Comparison of ENCODE assay signal across 8 cellular contexts in genomic region chr19:17234911-17235617, GRCh38. TPM values are rescaled to one million over a fixed set of nuclear protein-coding genes. Genes with fewer than 3 reads are reported as not detected.
A peak's percentile ranks its signal among the peaks of the same experiment; 100 is the strongest.
DNase-seq lines count a peak whose midpoint lies in the region; ATAC-seq and TF ChIP-seq lines count a peak whose summit lies in the region.

No MANE protein-coding gene starts in this region.

- peak overlapping the region; percentile 77 to 87 (median 78) for H3K27ac ChIP-seq in esophagus muscularis mucosa (replicated peaks in 1 of 4)
- peak overlapping the region; percentile 45 for H3K27ac ChIP-seq in neural cell (ENCODE audit: low read length)
- peak overlapping the region; percentile 55 for H3K27ac ChIP-seq in urinary bladder (ENCODE audit: low read depth)

- peak overlapping the region; percentile 65 for H3K9ac ChIP-seq in neural cell (ENCODE audit: low read length)

- H4K20me1 ChIP-seq in neural cell (ENCODE audit: insufficient read depth) = no peaks in the 10 kb centered on the region

- peak overlapping the region; percentile 59; the same call in 1 of the 2 replicates for H3K4me3 ChIP-seq in GM08714 (ENCODE audit: low read length)
- peak overlapping the region; percentile 55 to 61 (median 58) for H3K4me3 ChIP-seq in esophagus muscularis mucosa
- H3K4me3 ChIP-seq in neural cell (ENCODE audit: low read length) = peak overlapping the region; percentile 68
- peak overlapping the region; percentile 57 for H3K4me3 ChIP-seq in urinary bladder (ENCODE audit: low read depth, low read length)

- H3K36me3 ChIP-seq in esophagus muscularis mucosa (peaks cover 17 to 69% (median 60%) of the 10 kb centered on the region in 4 donors), neural cell (ENCODE audit: insufficient read depth, low read length) (no peaks in the 10 kb centered on the region), urinary bladder (ENCODE audit: insufficient read depth) (no peaks in the 10 kb centered on the region)

- H2AFZ ChIP-seq in neural cell (ENCODE audit: low read depth, low read length) = no peak overlapping the region

- ATAC-seq in HG02759 (IDR thresholded peaks at IDR 0.05; ENCODE audit: unreplicated experiment) = peak; percentile 52

- H3K27me3 ChIP-seq in esophagus muscularis mucosa = no peaks in the 10 kb centered on the region
- H3K27me3 ChIP-seq in neural cell (ENCODE audit: insufficient read depth, low read depth, low read length) = no peaks in the 10 kb centered on the region

- no peaks in the 10 kb centered on the region for H3F3A ChIP-seq in neural cell (ENCODE audit: insufficient read depth, low read length, poor library complexity, severe bottlenecking)

- 23% methylated on average over 8 of the region's 36 CpGs for WGBS in esophagus muscularis mucosa
- 17% methylated on average over 36 of the region's 36 CpGs for WGBS in urinary bladder

- H3K4me2 ChIP-seq in neural cell (ENCODE audit: low read length) = peak overlapping the region; percentile 39

- H3K9me2 ChIP-seq in neural cell (ENCODE audit: insufficient read depth, low read length) = no peaks in the 10 kb centered on the region

- peaks cover 3% of the 10 kb centered on the region for H3K79me2 ChIP-seq in neural cell (replicated peaks; ENCODE audit: insufficient read depth, low read length)

- intact Hi-C loops in esophagus muscularis mucosa (cut with DNase I) = no loop called here

- H3K9me3 ChIP-seq in esophagus muscularis mucosa = no peaks in the 10 kb centered on the region
- H3K9me3 ChIP-seq in neural cell (ENCODE audit: low read length) = no peaks in the 10 kb centered on the region

- peaks cover 22 to 43% (median 32%) of the 10 kb centered on the region in 4 donors for H3K4me1 ChIP-seq in esophagus muscularis mucosa
- H3K4me1 ChIP-seq in urinary bladder (ENCODE audit: insufficient read depth) = peaks cover 5% of the 10 kb centered on the region

- no peak for TF ChIP-seq RAD21 in neural cell (conservative IDR thresholded peaks at IDR 0.05)

- TF ChIP-seq CTCF in esophagus muscularis mucosa (IDR thresholded peaks at IDR 0.05) = no peak
- no peak for TF ChIP-seq CTCF in neural cell (IDR thresholded peaks at IDR 0.05; ENCODE audit: poor library complexity, severe bottlenecking)

- TF ChIP-seq EP300 in esophagus muscularis mucosa (IDR thresholded peaks at IDR 0.05) = no peak
- TF ChIP-seq EP300 in neural cell (conservative IDR thresholded peaks at IDR 0.05; ENCODE audit: poor library complexity, severe bottlenecking) = no peak

- DNase-seq in NCI-H748 (lab: John Stamatoyannopoulos, UW; ENCODE audit: unreplicated experiment) (peak; percentile 56), activated T-cell treated with anti-CD3 and anti-CD28 coated beads for 1 hour (ENCODE audit: low read depth) (peak; percentile 40), esophagus muscularis mucosa (ENCODE audit: extremely low spot score) (no peak), kidney glomerular epithelial cell (lab: John Stamatoyannopoulos, UW) (no peak)

- no peak for TF ChIP-seq POLR2A in esophagus muscularis mucosa (IDR thresholded peaks at IDR 0.05; ENCODE audit: low read depth)

TF ChIP-seq in neural cell, 6 proteins besides CTCF, POLR2A, EP300 and RAD21:
- TF ChIP-seq SMC3 (conservative IDR thresholded peaks at IDR 0.05; ENCODE audit: poor library complexity) (no peak), POLR2AphosphoS5 (IDR thresholded peaks at IDR 0.05) (no peak), EZH2 (IDR thresholded peaks at IDR 0.05; ENCODE audit: borderline replicate concordance, insufficient read depth, low read length, poor library complexity, severe bottlenecking) (no peak), TAF1 (IDR thresholded peaks at IDR 0.05; ENCODE audit: low read depth) (no peak), MXI1 (conservative IDR thresholded peaks at IDR 0.05; ENCODE audit: poor library complexity, severe bottlenecking) (no peak)
- TF ChIP-seq, protein P1, sequence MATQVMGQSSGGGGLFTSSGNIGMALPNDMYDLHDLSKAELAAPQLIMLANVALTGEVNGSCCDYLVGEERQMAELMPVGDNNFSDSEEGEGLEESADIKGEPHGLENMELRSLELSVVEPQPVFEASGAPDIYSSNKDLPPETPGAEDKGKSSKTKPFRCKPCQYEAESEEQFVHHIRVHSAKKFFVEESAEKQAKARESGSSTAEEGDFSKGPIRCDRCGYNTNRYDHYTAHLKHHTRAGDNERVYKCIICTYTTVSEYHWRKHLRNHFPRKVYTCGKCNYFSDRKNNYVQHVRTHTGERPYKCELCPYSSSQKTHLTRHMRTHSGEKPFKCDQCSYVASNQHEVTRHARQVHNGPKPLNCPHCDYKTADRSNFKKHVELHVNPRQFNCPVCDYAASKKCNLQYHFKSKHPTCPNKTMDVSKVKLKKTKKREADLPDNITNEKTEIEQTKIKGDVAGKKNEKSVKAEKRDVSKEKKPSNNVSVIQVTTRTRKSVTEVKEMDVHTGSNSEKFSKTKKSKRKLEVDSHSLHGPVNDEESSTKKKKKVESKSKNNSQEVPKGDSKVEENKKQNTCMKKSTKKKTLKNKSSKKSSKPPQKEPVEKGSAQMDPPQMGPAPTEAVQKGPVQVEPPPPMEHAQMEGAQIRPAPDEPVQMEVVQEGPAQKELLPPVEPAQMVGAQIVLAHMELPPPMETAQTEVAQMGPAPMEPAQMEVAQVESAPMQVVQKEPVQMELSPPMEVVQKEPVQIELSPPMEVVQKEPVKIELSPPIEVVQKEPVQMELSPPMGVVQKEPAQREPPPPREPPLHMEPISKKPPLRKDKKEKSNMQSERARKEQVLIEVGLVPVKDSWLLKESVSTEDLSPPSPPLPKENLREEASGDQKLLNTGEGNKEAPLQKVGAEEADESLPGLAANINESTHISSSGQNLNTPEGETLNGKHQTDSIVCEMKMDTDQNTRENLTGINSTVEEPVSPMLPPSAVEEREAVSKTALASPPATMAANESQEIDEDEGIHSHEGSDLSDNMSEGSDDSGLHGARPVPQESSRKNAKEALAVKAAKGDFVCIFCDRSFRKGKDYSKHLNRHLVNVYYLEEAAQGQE (IDR thresholded peaks at IDR 0.05; ENCODE audit: borderline replicate concordance) = no peak

RNA-seq across cellular contexts. Expression of gene OCEL1, which starts 9.0 kb away (rescaled TPM):
- total RNA-seq in esophagus muscularis mucosa = 10 to 100 TPM in 1 of 4 donors, 1 to 10 TPM in 3; 6.3 to 18.8 (median 7.8) TPM
- polyA plus RNA-seq in neural cell = 1.9 and 6.5 TPM in 2 replicates
- polyA minus RNA-seq in neural cell = 2.4 and 2.9 TPM in 2 replicates
- total RNA-seq in urinary bladder = 5.8 TPM
- polyA plus RNA-seq in urinary bladder = 28.4 TPM

RNA-seq across cellular contexts. Expression of gene NR2F6, which starts 10.7 kb away (rescaled TPM):
- total RNA-seq in esophagus muscularis mucosa (10 to 100 TPM; 38.6 to 88.0 (median 61.2) TPM), urinary bladder (19.9 TPM)
- polyA plus RNA-seq in neural cell (26.9 and 30.0 TPM in 2 replicates), urinary bladder (36.8 TPM)
- polyA minus RNA-seq in neural cell = 24.0 and 29.7 TPM in 2 replicates

RNA-seq across cellular contexts. Expression of gene USE1, which starts 19.9 kb away (rescaled TPM):
- total RNA-seq in esophagus muscularis mucosa = 10 to 100 TPM; 20.7 to 26.2 (median 21.3) TPM
- polyA plus RNA-seq in neural cell = 20.4 and 34.7 TPM in 2 replicates
- 10.0 and 11.7 TPM in 2 replicates for polyA minus RNA-seq in neural cell
- 10.9 TPM for total RNA-seq in urinary bladder
- polyA plus RNA-seq in urinary bladder = 39.8 TPM

RNA-seq across cellular contexts. Expression of gene USHBP1, which starts 29.5 kb away (rescaled TPM):
- total RNA-seq in esophagus muscularis mucosa (10 to 100 TPM in 1 of 4 donors, 1 to 10 TPM in 3; 2.2 to 12.0 (median 6.3) TPM), urinary bladder (6.0 TPM)
- polyA plus RNA-seq in neural cell (0.59 TPM in 1 of 2 replicates, not detected in the other), urinary bladder (6.6 TPM)
- polyA minus RNA-seq in neural cell = not detected in 2 replicates

RNA-seq across cellular contexts. Expression of gene BABAM1, which starts 32.2 kb away (rescaled TPM):
- total RNA-seq in esophagus muscularis mucosa = 10 to 100 TPM; 72.2 to 92.3 (median 82.5) TPM
- 123 and 132 TPM in 2 replicates for polyA plus RNA-seq in neural cell
- 57.6 and 70.8 TPM in 2 replicates for polyA minus RNA-seq in neural cell
- total RNA-seq in urinary bladder = 46.2 TPM
- polyA plus RNA-seq in urinary bladder = 78.2 TPM

Comparison
In these comparisons a context has a peak if more than half of its experiments do, and no peak if none do; other contexts are left out.
1. DNase-seq: peak in NCI-H748 (single experiment) and activated T-cell treated with anti-CD3 and anti-CD28 coated beads for 1 hour (single experiment); none in esophagus muscularis mucosa (single experiment) and kidney glomerular epithelial cell (single experiment).
2. Peak in every context shown above with its lines, with median percentiles within 50 percentile points of each other: H3K4me3 ChIP-seq and H3K27ac ChIP-seq.